ENCODE assay signal across 10 cellular contexts in genomic region chr1:12229386-12229834, GRCh38. TPM values are rescaled to one million over a fixed set of nuclear protein-coding genes. Genes with fewer than 3 reads are reported as not detected.
DNase-seq lines count a peak whose midpoint lies in the region; ATAC-seq and TF ChIP-seq lines count a peak whose summit lies in the region.
"Had no signal": no experiment of that assay in that cellular context is flagged by ENCODE, and none has a peak within 500 bp of the region (broad histone marks: within the 10 kb centered on the region; RNA-seq: fewer than 3 reads in every experiment).

No MANE protein-coding gene starts in this region.

- ATAC-seq in T-cell (replicated peaks in 1 of 4) (peak in 1 of 4 experiments; percentile 21), left ventricle myocardium superior (peak; percentile 2)

- TF ChIP-seq CTCF in stomach (IDR thresholded peaks at IDR 0.05) (no peak), adrenal gland (IDR thresholded peaks at IDR 0.05) (no peak)

- H3K27me3 Mint-ChIP-seq in activated CD4-positive, alpha-beta T cell treated with anti-CD3 and anti-CD28 coated beads, Interleukin-2, amount 10 ng/mL, durations not matched to agents 24 days and 14 days, result peaks cover 6% of the 10 kb centered on the region
- H3K27me3 Mint-ChIP-seq in T-cell, result no peaks in the 10 kb centered on the region

- intact Hi-C loops in activated CD4-positive, alpha-beta T cell treated with anti-CD3 and anti-CD28 coated beads, Interleukin-2, amount 10 ng/mL, durations not matched to agents 24 days and 14 days (cut with micrococcal nuclease), result loop anchor here (1.0 to 2.0 kb wide), 2 partner anchors 390 to 429 kb away; no protein-coding TSS in a partner anchor
- intact Hi-C loops in left ventricle myocardium superior (cut with micrococcal nuclease) (no loop called here), stomach (cut with DNase I; ENCODE audit: low total_unique reads) (no loop called here), adrenal gland (cut with DNase I) (no loop called here)

- H3K36me3 Mint-ChIP-seq in activated CD4-positive, alpha-beta T cell treated with anti-CD3 and anti-CD28 coated beads, Interleukin-2, amount 10 ng/mL, durations not matched to agents 24 days and 14 days (ENCODE audit: low read depth), result no peaks in the 10 kb centered on the region
- H3K36me3 Mint-ChIP-seq in T-cell, result no peaks in the 10 kb centered on the region

- H3K4me3 ChIP-seq in stomach (peak overlapping the region; percentile 82 to 99 (median 96)), adrenal gland (peak overlapping the region in 1 of 4 donors; percentile 98)

- peak overlapping the region; percentile 56 for H3K4me3 Mint-ChIP-seq in activated CD4-positive, alpha-beta T cell treated with anti-CD3 and anti-CD28 coated beads, Interleukin-2, amount 10 ng/mL, durations not matched to agents 24 days and 14 days
- peak overlapping the region; percentile 68 to 77 (median 75) for H3K4me3 Mint-ChIP-seq in T-cell

- H3K36me3 ChIP-seq in stomach, result peaks cover 0 to 5% (median 2%) of the 10 kb centered on the region in 4 donors
- H3K36me3 ChIP-seq in adrenal gland (replicated peaks in 1 of 2), result peaks cover 0 to under 1% of the 10 kb centered on the region in 2 donors

- CTCF ChIA-PET in T-cell (lab: Charles Lee), result interaction anchor here in 1 of 2 donors (0.8 to 0.9 kb wide), 2 partner anchors 46 to 249 kb away, joined by 4 read pairs; partner anchors contain the start of gene MFN2

- H3K4me1 ChIP-seq in stomach (peaks cover 14 to 38% (median 29%) of the 10 kb centered on the region in 4 donors), adrenal gland (replicated peaks in 1 of 2) (peaks cover 13 to 18% of the 10 kb centered on the region in 2 donors)

- no peaks in the 10 kb centered on the region for H3K9me3 Mint-ChIP-seq in activated CD4-positive, alpha-beta T cell treated with anti-CD3 and anti-CD28 coated beads, Interleukin-2, amount 10 ng/mL, durations not matched to agents 24 days and 14 days
- H3K9me3 Mint-ChIP-seq in T-cell, result no peaks in the 10 kb centered on the region

- H3K27ac Mint-ChIP-seq in activated CD4-positive, alpha-beta T cell treated with anti-CD3 and anti-CD28 coated beads, Interleukin-2, amount 10 ng/mL, durations not matched to agents 24 days and 14 days, result no peak overlapping the region
- peak overlapping the region; percentile 55 to 73 for H3K27ac Mint-ChIP-seq in T-cell

- peaks cover 8% of the 10 kb centered on the region for H3K4me1 Mint-ChIP-seq in activated CD4-positive, alpha-beta T cell treated with anti-CD3 and anti-CD28 coated beads, Interleukin-2, amount 10 ng/mL, durations not matched to agents 24 days and 14 days
- peaks cover 12 to 25% (median 24%) of the 10 kb centered on the region in 3 donors for H3K4me1 Mint-ChIP-seq in T-cell

- TF ChIP-seq EP300 in stomach (IDR thresholded peaks at IDR 0.05), result no peak

- no peak for DNase-seq in activated CD4-positive, alpha-beta T cell treated with anti-CD3 and anti-CD28 coated beads, Interleukin-2, amount 10 ng/mL, durations not matched to agents 24 days and 14 days
- no peak for DNase-seq in activated CD4-positive, alpha-beta T cell treated with anti-CD3 and anti-CD28 coated beads for 4 hours
- no peak for DNase-seq in T-cell
- DNase-seq in left ventricle myocardium superior, result no peak
- no peak for DNase-seq in stomach
- DNase-seq in SW480 (ENCODE audit: low spot score), result no peak
- DNase-seq in adrenal gland, result no peak
- DNase-seq in AML-193 (lab: John Stamatoyannopoulos, UW), result no peak
- DNase-seq: NCI-H524 treated with DMSO at 0.1 percent for 48 hours had no signal

- POLR2A ChIA-PET in T-cell (lab: Charles Lee), result no interaction called here

- H3K9me3 ChIP-seq in stomach (no peaks in the 10 kb centered on the region), adrenal gland (replicated peaks in 1 of 3) (no peaks in the 10 kb centered on the region)
- H3K9me3 ChIP-seq: mucosa of descending colon had no signal

- H3K27me3 ChIP-seq in stomach, result no peaks in the 10 kb centered on the region
- no peaks in the 10 kb centered on the region for H3K27me3 ChIP-seq in adrenal gland

- peak overlapping the region in 3 of 5 donors; percentile 94 to 95 (median 95) for H3K27ac ChIP-seq in stomach
- H3K27ac ChIP-seq in adrenal gland, result no peak overlapping the region

- TF ChIP-seq POLR2A in stomach (IDR thresholded peaks at IDR 0.05) (no peak), adrenal gland (IDR thresholded peaks at IDR 0.05) (no peak)

- WGBS in stomach, 5 donors, result 56 to 69% (median 61%) methylated on average over 13 of the region's 13 CpGs
- 58 to 69% (median 62%) methylated on average over 11 to 13 of the region's 13 CpGs for WGBS in adrenal gland, 4 donors

RNA-seq across cellular contexts. Expression of gene VPS13D, which starts 0.4 kb away (rescaled TPM):
- total RNA-seq in activated CD4-positive, alpha-beta T cell treated with anti-CD3 and anti-CD28 coated beads, Interleukin-2, amount 10 ng/mL, durations not matched to agents 24 days and 14 days, result 26.9 and 30.8 TPM in 2 replicates
- total RNA-seq in T-cell (10 to 100 TPM; 73.5 to 85.9 (median 75.8) TPM), left ventricle myocardium superior (112 TPM), stomach (100 to 1,000 TPM in 1 of 5 donors, 10 to 100 TPM in 4; 57.1 to 106 (median 76.5) TPM), adrenal gland (10 to 100 TPM; 33.2 to 62.3 (median 43.8) TPM)
- polyA plus RNA-seq in stomach (10 to 100 TPM in 1 of 3 donors, 1 to 10 TPM in 2; 6.7 to 17.3 (median 9.0) TPM), adrenal gland (10 to 100 TPM; 17.0 to 23.3 (median 23.2) TPM)

Comparison
In these comparisons a context has a peak if more than half of its experiments do, and no peak if none do; other contexts are left out.
1. H3K27ac ChIP-seq: peak in stomach (3 of 5); none in adrenal gland (0 of 5).